In the genomic region with DNA sequence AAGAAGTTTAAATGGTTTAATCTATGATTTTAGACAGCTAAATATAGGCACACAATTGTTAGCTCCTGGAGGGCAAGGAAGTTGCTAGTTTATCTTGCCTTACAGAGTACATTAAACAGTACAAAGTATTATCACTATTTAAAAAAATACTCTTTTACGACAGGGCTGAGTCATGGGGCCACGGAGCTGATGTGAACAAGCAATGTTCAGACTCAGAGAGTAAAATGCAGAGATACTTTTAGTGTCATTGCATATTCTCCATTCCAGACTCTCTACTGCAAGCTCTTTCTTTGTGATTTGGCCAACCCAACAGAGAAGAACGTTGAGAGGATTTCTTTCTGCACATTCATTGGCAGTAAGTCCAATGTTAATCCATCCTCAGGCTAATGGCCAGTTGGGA, we compare ENCODE assay signal across 19 cellular contexts.
DNase-seq lines count a peak whose midpoint lies in the region; ATAC-seq and TF ChIP-seq lines count a peak whose summit lies in the region.
"Had no signal": no experiment of that assay in that cellular context is flagged by ENCODE, and none has a peak within 500 bp of the region (broad histone marks: within the 10 kb centered on the region; RNA-seq: fewer than 3 reads in every experiment).

No MANE protein-coding gene starts in this region.

- H3K4me1 ChIP-seq in Peyer's patch, result no peaks in the 10 kb centered on the region
- peaks cover 17% of the 10 kb centered on the region for H3K4me1 ChIP-seq in osteoblast (ENCODE audit: insufficient read depth, low read length)
- H3K4me1 ChIP-seq: BLaER1, gastrocnemius medialis, parathyroid adenoma had no signal

- H2AFZ ChIP-seq in osteoblast (ENCODE audit: low read length), result no peak overlapping the region
- H2AFZ ChIP-seq: parathyroid adenoma had no signal

- H3K27me3 ChIP-seq in Peyer's patch, result no peaks in the 10 kb centered on the region
- no peaks in the 10 kb centered on the region for H3K27me3 ChIP-seq in osteoblast (ENCODE audit: insufficient read depth, low read length)
- H3K27me3 ChIP-seq: BLaER1, gastrocnemius medialis had no signal

- no peak for TF ChIP-seq POLR2A in Peyer's patch (IDR thresholded peaks at IDR 0.05)

- H3K4me3 ChIP-seq in Peyer's patch, result no peak overlapping the region
- no peak overlapping the region for H3K4me3 ChIP-seq in osteoblast (ENCODE audit: insufficient read depth, low read length)
- H3K4me3 ChIP-seq: BLaER1, coronary artery, gastrocnemius medialis, GM12878, thoracic aorta had no signal

- no peaks in the 10 kb centered on the region for H3K79me2 ChIP-seq in osteoblast (ENCODE audit: insufficient read depth, low read length)
- H3K79me2 ChIP-seq: parathyroid adenoma had no signal

- TF ChIP-seq CTCF in Peyer's patch (IDR thresholded peaks at IDR 0.05) (no peak), osteoblast (IDR thresholded peaks at IDR 0.05; ENCODE audit: extremely low read depth, low read depth, low read length) (no peak)

- H3K36me3 ChIP-seq in Peyer's patch, result no peaks in the 10 kb centered on the region
- H3K36me3 ChIP-seq in osteoblast (ENCODE audit: insufficient read depth, low read length), result no peaks in the 10 kb centered on the region
- H3K36me3 ChIP-seq: BLaER1, gastrocnemius medialis, thoracic aorta had no signal

- H4K20me1 ChIP-seq in osteoblast (ENCODE audit: insufficient read depth, low read length), result no peaks in the 10 kb centered on the region
- H4K20me1 ChIP-seq: BLaER1 had no signal

- H3K9me3 ChIP-seq in Peyer's patch, result no peaks in the 10 kb centered on the region
- H3K9me3 ChIP-seq in osteoblast (ENCODE audit: low read depth, low read length), result no peaks in the 10 kb centered on the region
- H3K9me3 ChIP-seq: BLaER1, gastrocnemius medialis, thoracic aorta had no signal

- no peak overlapping the region for H3K4me2 ChIP-seq in osteoblast (ENCODE audit: insufficient read depth, low read length)
- H3K4me2 ChIP-seq: BLaER1 had no signal

- DNase-seq in Daoy (ENCODE audit: low read depth) (peak; percentile 6), Peyer's patch (peak in 2 of 3 donors; percentile 53 to 74), fibroblast of gingiva (ENCODE audit: low read depth) (peak; percentile 68), osteoblast (ENCODE audit: insufficient read length, low spot score, missing footprints) (peak; percentile 39), ecto neural progenitor cell (ENCODE audit: low spot score) (no peak), NOMO-1 treated with dmso at 0.1 percent for 144 hours (lab: John Stamatoyannopoulos, UW; ENCODE audit: unreplicated experiment) (no peak)
- DNase-seq: activated CD4-positive, alpha-beta T cell treated with anti-CD3 and anti-CD28 coated beads for 36 hours; activated T-cell treated with anti-CD3 and anti-CD28 coated beads, Interleukin-2, amount 50 U/mL, for 4 hours; DMS53; gastrocnemius medialis; NCI-H1436; NCI-H510A treated with DMSO at 0.1 percent for 48 hours had no signal

- peak overlapping the region in 2 of 4 donors; percentile 34 to 60 for H3K27ac ChIP-seq in Peyer's patch
- H3K27ac ChIP-seq in osteoblast (ENCODE audit: low read depth, low read length), result peak overlapping the region; percentile 34
- H3K27ac ChIP-seq: BLaER1, coronary artery, gastrocnemius medialis, parathyroid adenoma, thoracic aorta had no signal

- no peak for ATAC-seq in HG02678 (IDR thresholded peaks at IDR 0.05; ENCODE audit: unreplicated experiment)
- no peak for ATAC-seq in GM19467 (IDR thresholded peaks at IDR 0.05; ENCODE audit: unreplicated experiment)
- ATAC-seq: activated CD4-positive, alpha-beta T cell treated with anti-CD3 and anti-CD28 coated beads for 36 hours; activated T-cell treated with anti-CD3 and anti-CD28 coated beads, Interleukin-2, amount 50 U/mL, for 4 hours; gastrocnemius medialis; GM12878 had no signal

Comparison
In these comparisons a context has a peak if more than half of its experiments do, and no peak if none do; other contexts are left out.
1. DNase-seq: peak in Daoy (single experiment), Peyer's patch (2 of 3), fibroblast of gingiva (single experiment) and osteoblast (single experiment); none in ecto neural progenitor cell (single experiment) and NOMO-1 treated with dmso at 0.1 percent for 144 hours (single experiment).